In genomic region chr1:212792396-212792908, GRCh38 we compare ENCODE assay signal across 8 cellular contexts. TPM values are rescaled to one million over a fixed set of nuclear protein-coding genes. Genes with fewer than 3 reads are reported as not detected.
DNase-seq lines count a peak whose midpoint lies in the region; ATAC-seq and TF ChIP-seq lines count a peak whose summit lies in the region.

No MANE protein-coding gene starts in this region.

- H3K4me1 ChIP-seq in GM23248 (ENCODE audit: insufficient read depth) (peaks cover 11% of the 10 kb centered on the region), sigmoid colon (peaks cover 0 to 41% (median 29%) of the 10 kb centered on the region in 4 donors)

- H3K9ac ChIP-seq in GM23248 = peak overlapping the region; percentile 98

- TF ChIP-seq CTCF in fibroblast of pulmonary artery (IDR thresholded peaks at IDR 0.05; ENCODE audit: low read length, missing control alignments) (no peak), sigmoid colon (IDR thresholded peaks at IDR 0.05) (no peak)

- no peaks in the 10 kb centered on the region for H4K20me1 ChIP-seq in GM23248 (ENCODE audit: insufficient read depth)

- TF ChIP-seq POLR2A in sigmoid colon (IDR thresholded peaks at IDR 0.05) = no peak

- peak overlapping the region; percentile 82 for H3K4me3 ChIP-seq in GM23248
- peak overlapping the region; percentile 98 for H3K4me3 ChIP-seq in fibroblast of pulmonary artery (replicated peaks; ENCODE audit: low read depth, low read length)
- peak overlapping the region; percentile 69 to 92 (median 78) for H3K4me3 ChIP-seq in sigmoid colon

- H3K27me3 ChIP-seq in GM23248 (replicated peaks; ENCODE audit: insufficient read depth) (no peaks in the 10 kb centered on the region), sigmoid colon (no peaks in the 10 kb centered on the region)

- H3K79me2 ChIP-seq in GM23248 (ENCODE audit: insufficient read depth) = peaks cover 32% of the 10 kb centered on the region

- in situ Hi-C loops in GM23248 (cut with MboI) = no loop called here

- WGBS in GM23248 (ENCODE audit: low coverage in 1 of 2, low lambda C conversion rate in 2 of 2, missing lambda C conversion rate in 2 of 2), 2 experiments = 2% methylated on average over 14 to 16 of the region's 16 CpGs
- 20 to 23% methylated on average over 16 of the region's 16 CpGs for WGBS in sigmoid colon, 2 donors

- intact Hi-C loops in sigmoid colon (cut with DNase I) (loop anchor here (2.0 to 10.0 kb wide), 5 partner anchors 66 to 508 kb away; partner anchors contain the start of genes ANGEL2, FLVCR1 and PPP2R5A), head of caudate nucleus (cut with DNase I) (no loop called here)

- TF ChIP-seq EP300 in sigmoid colon (IDR thresholded peaks at IDR 0.05) = no peak

- DNase-seq in GM23248 = peak; percentile 26
- DNase-seq in fibroblast of pulmonary artery (ENCODE audit: low read depth) = no peak
- DNase-seq in sigmoid colon = no peak
- DNase-seq in head of caudate nucleus = no peak
- DNase-seq in GF-D8 (lab: John Stamatoyannopoulos, UW) = no peak

- ATAC-seq in SK-N-SH treated with all-trans-retinoic acid at 6 μM for 48 hours (peak; percentile 4), GM21390 (IDR thresholded peaks at IDR 0.05; ENCODE audit: unreplicated experiment) (no peak), GM19455 (IDR thresholded peaks at IDR 0.05; ENCODE audit: unreplicated experiment) (no peak)

- H3F3A ChIP-seq in GM23248 (ENCODE audit: insufficient read depth) = peaks cover 11% of the 10 kb centered on the region; the same call in 1 of the 2 replicates

- H3K9me3 ChIP-seq in GM23248 (ENCODE audit: low read depth) (no peaks in the 10 kb centered on the region), sigmoid colon (no peaks in the 10 kb centered on the region)

- H3K27ac ChIP-seq in GM23248 (peak overlapping the region; percentile 87), sigmoid colon (peak overlapping the region; percentile 89 to 98 (median 95))

- H3K9me2 ChIP-seq in GM23248 (ENCODE audit: insufficient read depth) = no peaks in the 10 kb centered on the region

- peak overlapping the region; percentile 97 for H2AFZ ChIP-seq in GM23248

- H3K4me2 ChIP-seq in GM23248 (ENCODE audit: unreplicated experiment) = peak overlapping the region; percentile 84

- 0 out of 2 replicates have a peak, but pooled peaks cover 3% of the 10 kb centered on the region for H3K36me3 ChIP-seq in GM23248 (ENCODE audit: low read depth)
- peaks cover 0 to 21% (median 2%) of the 10 kb centered on the region in 4 donors for H3K36me3 ChIP-seq in sigmoid colon

TF ChIP-seq in SK-N-SH treated with all-trans-retinoic acid at 6 μM for 48 hours, 23 proteins besides CTCF, POLR2A, EP300 and RAD21:
- TF ChIP-seq OSR1 (CRISPR knock-in tag; IDR thresholded peaks at IDR 0.05) (no peak), CSDC2 (CRISPR knock-in tag; IDR thresholded peaks at IDR 0.05) (no peak), TCF4 (CRISPR knock-in tag; IDR thresholded peaks at IDR 0.05; ENCODE audit: borderline replicate concordance) (no peak)
TF ChIP-seq in SK-N-SH treated with all-trans-retinoic acid at 6 μM for 48 hours: peak in this region for 0.

RNA-seq across cellular contexts. Expression of gene TATDN3, which starts 0.8 kb away (rescaled TPM):
- 12.4 and 14.8 TPM in 2 replicates for total RNA-seq in GM23248 (2014; rRNA removed; shearing (Covaris generic))
- polyA plus RNA-seq in GM23248 (2016; fragmentation: Nextera tagmentation; extraction: Ambion mirVana) (14.9 and 18.9 TPM in 2 replicates), sigmoid colon (10 to 100 TPM; 10.7 to 12.5 (median 12.0) TPM)
- 10 to 100 TPM in 3 of 4 donors, 1 to 10 TPM in 1; 9.1 to 25.7 (median 17.8) TPM for total RNA-seq in sigmoid colon

RNA-seq across cellular contexts. Expression of gene NSL1, which starts 0.9 kb away (rescaled TPM):
- total RNA-seq in GM23248 (2014; rRNA removed; shearing (Covaris generic)) = 30.7 and 34.9 TPM in 2 replicates
- polyA plus RNA-seq in GM23248 (2016; fragmentation: Nextera tagmentation; extraction: Ambion mirVana) (32.0 and 38.0 TPM in 2 replicates), sigmoid colon (10 to 100 TPM; 12.0 to 22.7 (median 22.4) TPM)
- 10 to 100 TPM; 26.0 to 50.4 (median 30.2) TPM for total RNA-seq in sigmoid colon

RNA-seq across cellular contexts. Expression of gene SPATA45, which starts 55.0 kb away (rescaled TPM):
- not detected in 2 replicates for total RNA-seq in GM23248 (2014; rRNA removed; shearing (Covaris generic))
- polyA plus RNA-seq in GM23248 (2016; fragmentation: Nextera tagmentation; extraction: Ambion mirVana) = not detected in 2 replicates
- total RNA-seq in sigmoid colon = not detected
- not detected for polyA plus RNA-seq in sigmoid colon
